In the genomic region with DNA sequence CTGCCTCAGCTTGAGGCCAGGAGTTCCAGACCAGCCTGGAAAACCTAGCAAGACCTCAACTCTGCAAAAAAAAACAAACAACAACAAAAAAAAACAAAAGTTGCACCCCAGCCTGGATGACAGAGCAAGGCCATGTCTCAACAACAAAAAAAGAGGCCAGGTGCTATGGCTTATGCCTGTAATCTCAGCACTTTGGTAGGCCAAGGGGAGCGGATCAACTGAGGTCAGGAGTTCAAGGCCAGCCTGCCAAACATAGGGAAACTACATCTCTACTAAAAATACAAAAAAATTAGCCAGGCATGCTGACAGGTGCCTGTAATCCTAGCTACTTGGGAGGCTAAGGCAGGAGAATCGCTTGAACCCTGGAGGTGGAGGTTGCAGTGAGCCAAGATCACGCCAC, we compare ENCODE assay signal across 32 cellular contexts. TPM values are rescaled to one million over a fixed set of nuclear protein-coding genes. Genes with fewer than 3 reads are reported as not detected.
"Had no signal": no experiment of that assay in that cellular context is flagged by ENCODE, and none has a peak within 500 bp of the region (broad histone marks: within the 10 kb centered on the region; RNA-seq: fewer than 3 reads in every experiment).

No MANE protein-coding gene starts in this region.

- H3K9me3 Mint-ChIP-seq: natural killer cell; nephron; stimulated activated memory B cell treated with anti-CD40 and anti-IgM and Interleukin-4, amounts not matched to agents 10 μg/mL and 1 μg/mL and 100 μg/mL, for 72 hours; stimulated activated naive CD8-positive, alpha-beta T cell treated with anti-CD3 and anti-CD28 coated beads, Interleukin-15, amount 100 ng/mL, for 72 hours; type B pancreatic cell had no signal

- H3K9ac ChIP-seq: neural progenitor cell, parathyroid adenoma had no signal

- H3K36me3 Mint-ChIP-seq: natural killer cell; stimulated activated memory B cell treated with anti-CD40 and anti-IgM and Interleukin-4, amounts not matched to agents 10 μg/mL and 1 μg/mL and 100 μg/mL, for 72 hours; type B pancreatic cell had no signal

- H3K9me3 ChIP-seq: ovary, psoas muscle, spleen, suprapubic skin, testis, tibial artery, transverse colon, upper lobe of right lung, uterus had no signal

- H3K36me3 ChIP-seq: neural progenitor cell, ovary, spleen, suprapubic skin, tibial artery, transverse colon, upper lobe of right lung, uterus had no signal

- H3K4me1 ChIP-seq: neural progenitor cell, parathyroid adenoma, psoas muscle, suprapubic skin, testis, tibial artery, transverse colon, upper lobe of right lung, uterus had no signal

- ATAC-seq: natural killer cell; psoas muscle; right cardiac atrium; sciatic nerve; stimulated activated memory B cell treated with anti-CD40 and anti-IgM and Interleukin-4, amounts not matched to agents 10 μg/mL and 1 μg/mL and 100 μg/mL, for 72 hours; stimulated activated naive CD8-positive, alpha-beta T cell treated with anti-CD3 and anti-CD28 coated beads, Interleukin-15, amount 100 ng/mL, for 72 hours; stimulated activated naive CD8-positive, alpha-beta T cell treated with anti-CD3 and anti-CD28 coated beads, Interleukin-15, Interleukin-2, amounts not matched to agents 100 U/mL and 50 U/mL, for 24 hours; upper lobe of right lung had no signal

- DNase-seq: natural killer cell; occipital lobe; ovary; psoas muscle; right cardiac atrium; spleen; stimulated activated CD4-positive, alpha-beta T cell treated with anti-CD3 and anti-CD28 coated beads, Interleukin-12 subunit alpha, Interleukin-12 subunit beta, amount 100 ng/mL, for 4 hours; stimulated activated CD4-positive, alpha-beta T cell treated with anti-CD3 and anti-CD28 coated beads, Interleukin-1b, Interleukin-23, amount 100 ng/mL, for 48 hours; stimulated activated CD4-positive, alpha-beta T cell treated with anti-CD3 and anti-CD28 coated beads, Interleukin-4, amount 100 ng/mL, for 1 hour; stimulated activated CD4-positive, alpha-beta T cell treated with anti-CD3 and anti-CD28 coated beads, Interleukin-4, amount 100 ng/mL, for 4 hours; stimulated activated CD8-positive, alpha-beta memory T cell treated with anti-CD3 and anti-CD28 coated beads, Interleukin-4, amount 100 ng/mL, for 48 hours; stimulated activated naive CD4-positive, alpha-beta T cell; stimulated activated naive CD8-positive, alpha-beta T cell treated with anti-CD3 and anti-CD28 coated beads, Interleukin-15, amount 100 ng/mL, for 72 hours; stimulated activated naive CD8-positive, alpha-beta T cell treated with anti-CD3 and anti-CD28 coated beads, Interleukin-15, Interleukin-2, amounts not matched to agents 100 U/mL and 50 U/mL, for 24 hours; substantia nigra; testis; tibial artery; transverse colon; upper lobe of right lung; uterus had no signal

- H3K4me3 ChIP-seq: neural progenitor cell, ovary, psoas muscle, skin epidermis, smooth muscle cell, spleen, suprapubic skin, testis, tibial artery, transverse colon, upper lobe of right lung, uterus had no signal

- H3K79me2 ChIP-seq: parathyroid adenoma had no signal

- H3K27me3 Mint-ChIP-seq: progenitor cell of endocrine pancreas; stimulated activated memory B cell treated with anti-CD40 and anti-IgM and Interleukin-4, amounts not matched to agents 10 μg/mL and 1 μg/mL and 100 μg/mL, for 72 hours; stimulated activated naive CD8-positive, alpha-beta T cell treated with anti-CD3 and anti-CD28 coated beads, Interleukin-15, amount 100 ng/mL, for 72 hours; type B pancreatic cell had no signal

- H3K4me1 Mint-ChIP-seq: natural killer cell; nephron; stimulated activated memory B cell treated with anti-CD40 and anti-IgM and Interleukin-4, amounts not matched to agents 10 μg/mL and 1 μg/mL and 100 μg/mL, for 72 hours; stimulated activated naive CD8-positive, alpha-beta T cell treated with anti-CD3 and anti-CD28 coated beads, Interleukin-15, amount 100 ng/mL, for 72 hours had no signal

- H2AFZ ChIP-seq: neural progenitor cell, parathyroid adenoma had no signal

- H3K4me2 ChIP-seq: neural progenitor cell, smooth muscle cell had no signal

- H3K27ac ChIP-seq: neural progenitor cell, parathyroid adenoma, psoas muscle, skin epidermis, spleen, suprapubic skin, testis, tibial artery, transverse colon, upper lobe of right lung, uterus had no signal

- H3K4me3 Mint-ChIP-seq: natural killer cell; nephron; neural progenitor cell; stimulated activated memory B cell treated with anti-CD40 and anti-IgM and Interleukin-4, amounts not matched to agents 10 μg/mL and 1 μg/mL and 100 μg/mL, for 72 hours; stimulated activated naive CD8-positive, alpha-beta T cell treated with anti-CD3 and anti-CD28 coated beads, Interleukin-15, amount 100 ng/mL, for 72 hours; type B pancreatic cell had no signal

- H3K27me3 ChIP-seq: neural progenitor cell, ovary, suprapubic skin, testis, tibial artery, transverse colon, upper lobe of right lung, uterus had no signal

- H3K27ac Mint-ChIP-seq: natural killer cell; nephron; neural progenitor cell; stimulated activated memory B cell treated with anti-CD40 and anti-IgM and Interleukin-4, amounts not matched to agents 10 μg/mL and 1 μg/mL and 100 μg/mL, for 72 hours; type B pancreatic cell had no signal

RNA-seq across cellular contexts. Expression of a gene that starts 6.5 kb away (rescaled TPM):
- total RNA-seq: occipital lobe, renal cortical epithelial cell, upper lobe of right lung had no signal
- polyA plus RNA-seq: neural cell, right cardiac atrium, spleen had no signal
